Comparison of ENCODE assay signal across 23 cellular contexts in the genomic region with DNA sequence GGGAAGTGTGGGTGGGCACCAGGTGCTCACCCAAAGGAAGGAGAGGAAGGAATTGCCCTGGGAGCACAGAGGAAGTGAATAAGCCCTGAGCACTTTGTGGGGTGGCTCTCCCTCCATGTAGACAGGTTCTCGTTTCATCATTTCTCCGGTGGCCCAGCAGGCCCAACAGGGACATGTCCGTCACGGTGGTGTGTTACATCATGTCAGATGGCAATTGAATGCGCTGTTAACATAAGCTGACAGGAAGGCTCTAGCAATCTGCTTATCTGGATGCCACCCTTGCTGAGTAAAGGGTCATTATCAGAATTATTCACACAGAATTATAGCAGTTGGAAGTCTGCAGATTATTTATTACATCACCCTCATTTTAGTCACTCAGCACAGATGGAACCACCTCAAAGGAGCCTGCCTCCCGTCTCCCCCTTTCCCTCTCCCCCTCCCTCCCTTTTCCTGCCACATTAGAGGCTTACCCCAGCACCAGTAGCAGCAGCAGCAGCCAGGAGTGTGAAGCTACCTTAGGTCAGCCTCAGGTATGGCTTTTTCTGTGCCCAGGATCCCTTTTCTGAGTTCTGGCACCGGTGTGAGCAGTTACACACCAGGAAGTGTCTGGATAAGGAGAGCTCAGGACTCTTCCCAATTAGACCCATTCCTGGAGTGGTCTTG.
DNase-seq lines count a peak whose midpoint lies in the region; ATAC-seq and FAIRE-seq lines count a peak whose summit lies in the region.
"Had no signal": no experiment of that assay in that cellular context is flagged by ENCODE, and none has a peak within 500 bp of the region (broad histone marks: within the 10 kb centered on the region; RNA-seq: fewer than 3 reads in every experiment).

No MANE protein-coding gene starts in this region.

- no peak for DNase-seq in activated naive CD8-positive, alpha-beta T cell treated with anti-CD3 and anti-CD28 coated beads, Interleukin-2, amount 10 ng/mL, durations not matched to agents 7 days and 5 days
- DNase-seq in activated naive CD8-positive, alpha-beta T cell treated with anti-CD3 and anti-CD28 coated beads for 36 hours, result no peak
- no peak for DNase-seq in T-helper 17 cell
- peak; percentile 2 for DNase-seq in effector CD8-positive, alpha-beta T cell (lab: John Stamatoyannopoulos, UW)
- peak; percentile 37 for DNase-seq in small intestine
- DNase-seq in activated T-cell treated with anti-CD3 and anti-CD28 coated beads, Interleukin-2, amount 50 U/mL, for 72 hours, result no peak
- DNase-seq: ACHN; activated naive CD4-positive, alpha-beta T cell treated with anti-CD3 and anti-CD28 coated beads for 36 hours; activated T-cell treated with anti-CD3 and anti-CD28 coated beads for 4 hours; cortex of kidney; left ventricle myocardium inferior; MV-4-11; NCI-H82; ovary; stimulated activated CD4-positive, alpha-beta T cell treated with anti-CD3 and anti-CD28 coated beads, Interleukin-2, amount 100 ng/mL, for 24 hours; stimulated activated naive CD8-positive, alpha-beta T cell treated with anti-CD3 and anti-CD28 coated beads, Interleukin-15, amount 100 ng/mL, for 72 hours; T1000; upper lobe of left lung had no signal

- no peak overlapping the region for H3K27ac ChIP-seq in small intestine (ENCODE audit: low read depth in 1 of 2, low read length in 1 of 2)
- H3K27ac ChIP-seq: left ventricle myocardium inferior, ovary, SJSA1, upper lobe of left lung had no signal

- H3K27ac Mint-ChIP-seq in activated naive CD8-positive, alpha-beta T cell treated with anti-CD3 and anti-CD28 coated beads, Interleukin-2, amount 10 ng/mL, durations not matched to agents 7 days and 5 days, result peak overlapping the region; percentile 53
- H3K27ac Mint-ChIP-seq in activated naive CD8-positive, alpha-beta T cell treated with anti-CD3 and anti-CD28 coated beads for 36 hours, result no peak overlapping the region
- no peak overlapping the region for H3K27ac Mint-ChIP-seq in T-helper 17 cell
- H3K27ac Mint-ChIP-seq in activated T-cell treated with anti-CD3 and anti-CD28 coated beads, Interleukin-2, amount 50 U/mL, for 72 hours, result no peak overlapping the region
- H3K27ac Mint-ChIP-seq: activated naive CD4-positive, alpha-beta T cell treated with anti-CD3 and anti-CD28 coated beads for 36 hours; stimulated activated naive CD8-positive, alpha-beta T cell treated with anti-CD3 and anti-CD28 coated beads, Interleukin-15, amount 100 ng/mL, for 72 hours had no signal

- H3K9me3 Mint-ChIP-seq in activated naive CD8-positive, alpha-beta T cell treated with anti-CD3 and anti-CD28 coated beads, Interleukin-2, amount 10 ng/mL, durations not matched to agents 7 days and 5 days, result no peaks in the 10 kb centered on the region
- no peaks in the 10 kb centered on the region for H3K9me3 Mint-ChIP-seq in activated naive CD8-positive, alpha-beta T cell treated with anti-CD3 and anti-CD28 coated beads for 36 hours
- H3K9me3 Mint-ChIP-seq in activated T-cell treated with anti-CD3 and anti-CD28 coated beads, Interleukin-2, amount 50 U/mL, for 72 hours, result no peaks in the 10 kb centered on the region
- H3K9me3 Mint-ChIP-seq: activated naive CD4-positive, alpha-beta T cell treated with anti-CD3 and anti-CD28 coated beads for 36 hours; stimulated activated naive CD8-positive, alpha-beta T cell treated with anti-CD3 and anti-CD28 coated beads, Interleukin-15, amount 100 ng/mL, for 72 hours had no signal

- H3K4me3 ChIP-seq in small intestine (ENCODE audit: low read depth in 1 of 2, low read length in 2 of 2), result no peak overlapping the region
- H3K4me3 ChIP-seq: left ventricle myocardium inferior, ovary, SJSA1, upper lobe of left lung had no signal

- peaks cover 18% of the 10 kb centered on the region for H3K27me3 Mint-ChIP-seq in activated naive CD8-positive, alpha-beta T cell treated with anti-CD3 and anti-CD28 coated beads, Interleukin-2, amount 10 ng/mL, durations not matched to agents 7 days and 5 days
- peaks cover 14% of the 10 kb centered on the region for H3K27me3 Mint-ChIP-seq in activated naive CD8-positive, alpha-beta T cell treated with anti-CD3 and anti-CD28 coated beads for 36 hours
- H3K27me3 Mint-ChIP-seq in T-helper 17 cell, result peaks cover 18% of the 10 kb centered on the region
- H3K27me3 Mint-ChIP-seq in activated T-cell treated with anti-CD3 and anti-CD28 coated beads, Interleukin-2, amount 50 U/mL, for 72 hours (ENCODE audit: low read depth), result peaks cover 18% of the 10 kb centered on the region

- POLR2A ChIA-PET in activated naive CD8-positive, alpha-beta T cell treated with anti-CD3 and anti-CD28 coated beads, Interleukin-2, amount 10 ng/mL, durations not matched to agents 7 days and 5 days (lab: Charles Lee), result no interaction called here

- FAIRE-seq in small intestine (lab: Jason Lieb, UNC), result no peak
- FAIRE-seq: GM19239, H54 had no signal

- H3K4me3 Mint-ChIP-seq in activated naive CD8-positive, alpha-beta T cell treated with anti-CD3 and anti-CD28 coated beads, Interleukin-2, amount 10 ng/mL, durations not matched to agents 7 days and 5 days, result peak overlapping the region; percentile 18
- no peak overlapping the region for H3K4me3 Mint-ChIP-seq in activated naive CD8-positive, alpha-beta T cell treated with anti-CD3 and anti-CD28 coated beads for 36 hours
- no peak overlapping the region for H3K4me3 Mint-ChIP-seq in T-helper 17 cell
- no peak overlapping the region for H3K4me3 Mint-ChIP-seq in activated T-cell treated with anti-CD3 and anti-CD28 coated beads, Interleukin-2, amount 50 U/mL, for 72 hours
- H3K4me3 Mint-ChIP-seq: activated naive CD4-positive, alpha-beta T cell treated with anti-CD3 and anti-CD28 coated beads for 36 hours; stimulated activated naive CD8-positive, alpha-beta T cell treated with anti-CD3 and anti-CD28 coated beads, Interleukin-15, amount 100 ng/mL, for 72 hours had no signal

- no peaks in the 10 kb centered on the region for H3K36me3 Mint-ChIP-seq in activated naive CD8-positive, alpha-beta T cell treated with anti-CD3 and anti-CD28 coated beads, Interleukin-2, amount 10 ng/mL, durations not matched to agents 7 days and 5 days
- no peaks in the 10 kb centered on the region for H3K36me3 Mint-ChIP-seq in activated naive CD8-positive, alpha-beta T cell treated with anti-CD3 and anti-CD28 coated beads for 36 hours
- H3K36me3 Mint-ChIP-seq in T-helper 17 cell (ENCODE audit: low read depth), result peaks cover 2% of the 10 kb centered on the region
- H3K36me3 Mint-ChIP-seq in activated T-cell treated with anti-CD3 and anti-CD28 coated beads, Interleukin-2, amount 50 U/mL, for 72 hours (ENCODE audit: insufficient read depth in 2 of 2), result no peaks in the 10 kb centered on the region

- H3K9me3 ChIP-seq in T-helper 17 cell (ENCODE audit: control insufficient read depth, low read length, poor library complexity, severe bottlenecking), result no peaks in the 10 kb centered on the region
- no peaks in the 10 kb centered on the region for H3K9me3 ChIP-seq in small intestine (ENCODE audit: control insufficient read depth, low read depth)
- H3K9me3 ChIP-seq: ovary, SJSA1, upper lobe of left lung had no signal

- 49 to 69% (median 64%) methylated on average over 7 of the region's 7 CpGs for WGBS in small intestine, 3 donors

- H3K4me1 ChIP-seq in small intestine (ENCODE audit: control insufficient read depth in 2 of 2, insufficient read depth in 1 of 2, low read depth in 1 of 2, low read length in 1 of 2), result peaks cover 0 to 2% of the 10 kb centered on the region in 2 donors

- no peaks in the 10 kb centered on the region for H3K36me3 ChIP-seq in small intestine (ENCODE audit: control insufficient read depth in 2 of 2, insufficient read depth in 2 of 2, low read length in 2 of 2)
- H3K36me3 ChIP-seq: left ventricle myocardium inferior, ovary, SJSA1, upper lobe of left lung had no signal

- H3K4me1 Mint-ChIP-seq in activated naive CD8-positive, alpha-beta T cell treated with anti-CD3 and anti-CD28 coated beads, Interleukin-2, amount 10 ng/mL, durations not matched to agents 7 days and 5 days, result peaks cover 48% of the 10 kb centered on the region
- H3K4me1 Mint-ChIP-seq in activated naive CD8-positive, alpha-beta T cell treated with anti-CD3 and anti-CD28 coated beads for 36 hours, result peaks cover 32% of the 10 kb centered on the region
- H3K4me1 Mint-ChIP-seq in T-helper 17 cell, result peaks cover 40% of the 10 kb centered on the region
- H3K4me1 Mint-ChIP-seq in activated T-cell treated with anti-CD3 and anti-CD28 coated beads, Interleukin-2, amount 50 U/mL, for 72 hours (ENCODE audit: low read depth), result peaks cover 31% of the 10 kb centered on the region

- no peaks in the 10 kb centered on the region for H3K27me3 ChIP-seq in small intestine (ENCODE audit: control insufficient read depth in 2 of 2, insufficient read depth in 2 of 2, low read length in 2 of 2)
- H3K27me3 ChIP-seq: ovary, SJSA1, upper lobe of left lung had no signal

- ATAC-seq in activated naive CD8-positive, alpha-beta T cell treated with anti-CD3 and anti-CD28 coated beads, Interleukin-2, amount 10 ng/mL, durations not matched to agents 7 days and 5 days (ENCODE audit: low read depth), result peak; percentile 17
- ATAC-seq in T-helper 17 cell (peak; percentile 53), HG02981 (IDR thresholded peaks at IDR 0.05; ENCODE audit: unreplicated experiment) (no peak), HG02623 (IDR thresholded peaks at IDR 0.05; ENCODE audit: unreplicated experiment) (no peak)
- ATAC-seq in activated T-cell treated with anti-CD3 and anti-CD28 coated beads, Interleukin-2, amount 50 U/mL, for 72 hours (replicated peaks in 1 of 2), result no peak
- ATAC-seq: stimulated activated naive CD8-positive, alpha-beta T cell treated with anti-CD3 and anti-CD28 coated beads, Interleukin-15, amount 100 ng/mL, for 72 hours had no signal

Comparison
In these comparisons a context has a peak if more than half of its experiments do, and no peak if none do; other contexts are left out.
1. ATAC-seq: peak in activated naive CD8-positive, alpha-beta T cell treated with anti-CD3 and anti-CD28 coated beads, Interleukin-2, amount 10 ng/mL, durations not matched to agents 7 days and 5 days (single experiment) and T-helper 17 cell (single experiment); none in HG02981 (single experiment), HG02623 (single experiment) and activated T-cell treated with anti-CD3 and anti-CD28 coated beads, Interleukin-2, amount 50 U/mL, for 72 hours (0 of 2).
2. DNase-seq: peak in effector CD8-positive, alpha-beta T cell (single experiment) and small intestine (single experiment); none in activated naive CD8-positive, alpha-beta T cell treated with anti-CD3 and anti-CD28 coated beads, Interleukin-2, amount 10 ng/mL, durations not matched to agents 7 days and 5 days (single experiment), activated naive CD8-positive, alpha-beta T cell treated with anti-CD3 and anti-CD28 coated beads for 36 hours (single experiment), T-helper 17 cell (0 of 3) and activated T-cell treated with anti-CD3 and anti-CD28 coated beads, Interleukin-2, amount 50 U/mL, for 72 hours (0 of 2).